ENCODE assay signal across 8 cellular contexts in genomic region chr4:122732329-122733026, GRCh38. TPM values are rescaled to one million over a fixed set of nuclear protein-coding genes. Genes with fewer than 3 reads are reported as not detected.
DNase-seq lines count a peak whose midpoint lies in the region; ATAC-seq, FAIRE-seq and TF ChIP-seq lines count a peak whose summit lies in the region.

BBS12 (plus strand) TSS chr4:122732704; CDS start chr4:122741893, 9,189 bp downstream.

- ATAC-seq in GM18907 (IDR thresholded peaks at IDR 0.05; ENCODE audit: unreplicated experiment) (peak; percentile 100), HG03159 (IDR thresholded peaks at IDR 0.05; ENCODE audit: unreplicated experiment) (peak; percentile 100)

- peak within 1 kb of the TSS; percentile 81; the same call in 1 of the 2 replicates for H3K9ac ChIP-seq in iPS-20b (ENCODE audit: low read depth, low read length)
- H3K9ac ChIP-seq in skeletal muscle tissue (ENCODE audit: low read depth in 1 of 3, low read length in 3 of 3): peak within 1 kb of the TSS; percentile 77 to 79 (median 78)

- DNase-seq in AG08395 (ENCODE audit: low spot score): peak; percentile 99
- DNase-seq in NCI-H2196 treated with DMSO at 0.1 percent for 48 hours (lab: John Stamatoyannopoulos, UW; ENCODE audit: unreplicated experiment): peak; percentile 78
- peak; percentile 100 for DNase-seq in WERI-Rb-1
- DNase-seq in bronchial epithelial cell (ENCODE audit: low read depth): peak; percentile 96

- peak; percentile 87 for FAIRE-seq in bronchial epithelial cell (lab: Jason Lieb, UNC)

- H3K4me3 ChIP-seq in WERI-Rb-1 (ENCODE audit: low read depth, low read length): peak within 1 kb of the TSS; percentile 59
- H3K4me3 ChIP-seq in bronchial epithelial cell (ENCODE audit: low read depth, low read length): peak within 1 kb of the TSS; percentile 50
- peak within 1 kb of the TSS; percentile 90 for H3K4me3 ChIP-seq in iPS-20b (ENCODE audit: low read length)
- H3K4me3 ChIP-seq in skeletal muscle tissue (ENCODE audit: low read length in 3 of 3): peak within 1 kb of the TSS; percentile 89 to 94 (median 89)

- H3K36me3 ChIP-seq in WERI-Rb-1 (no peaks in the 10 kb centered on the region), bronchial epithelial cell (ENCODE audit: control insufficient read depth, insufficient read depth, low read length) (no peaks in the 10 kb centered on the region), iPS-20b (ENCODE audit: insufficient read depth, low read depth, low read length) (no peaks in the 10 kb centered on the region), skeletal muscle tissue (ENCODE audit: control insufficient read depth in 3 of 3, insufficient read depth in 3 of 3, low read length in 3 of 3) (no peaks in the 10 kb centered on the region)

- H3K27ac ChIP-seq in WERI-Rb-1: peak within 1 kb of the TSS; percentile 47
- no peak within 1 kb of the TSS for H3K27ac ChIP-seq in iPS-20b (ENCODE audit: low read length)
- H3K27ac ChIP-seq in skeletal muscle tissue (ENCODE audit: low read depth, low read length): peak within 1 kb of the TSS; percentile 71

- H3K27me3 ChIP-seq in WERI-Rb-1 (ENCODE audit: insufficient read depth, low read depth, severe bottlenecking) (no peaks in the 10 kb centered on the region), bronchial epithelial cell (ENCODE audit: control insufficient read depth, insufficient read depth, low read length) (no peaks in the 10 kb centered on the region), iPS-20b (ENCODE audit: insufficient read depth, low read length) (no peaks in the 10 kb centered on the region), skeletal muscle tissue (ENCODE audit: control insufficient read depth in 3 of 3, insufficient read depth in 3 of 3, low read length in 3 of 3) (no peaks in the 10 kb centered on the region)

- H3K4me1 ChIP-seq in iPS-20b (ENCODE audit: insufficient read depth, low read length): peaks cover 2% of the 10 kb centered on the region; the same call in 1 of the 2 replicates
- H3K4me1 ChIP-seq in skeletal muscle tissue (ENCODE audit: control insufficient read depth in 3 of 3, insufficient read depth in 3 of 3, low read length in 3 of 3): peaks cover 7 to 12% (median 11%) of the 10 kb centered on the region in 3 donors

- TF ChIP-seq CTCF in WERI-Rb-1 (IDR thresholded peaks at IDR 0.05; ENCODE audit: low read depth, low read length) (peak; percentile 79), bronchial epithelial cell (IDR thresholded peaks at IDR 0.05; ENCODE audit: insufficient read depth, low read length, severe bottlenecking) (peak; percentile 62)

- no peaks in the 10 kb centered on the region for H3K9me3 ChIP-seq in WERI-Rb-1 (ENCODE audit: severe bottlenecking)
- 0 out of 2 replicates have a peak, but pooled peaks cover 3% of the 10 kb centered on the region for H3K9me3 ChIP-seq in iPS-20b (ENCODE audit: insufficient read depth, low read depth, low read length)
- no peaks in the 10 kb centered on the region for H3K9me3 ChIP-seq in skeletal muscle tissue (ENCODE audit: control insufficient read depth in 3 of 3, low read length in 3 of 3)

RNA-seq across cellular contexts. Expression of gene BBS12, which starts in this region (rescaled TPM):
- total RNA-seq in bronchial epithelial cell: 4.5 and 6.8 TPM in 2 replicates
- total RNA-seq in skeletal muscle tissue: 4.2 TPM
